ENCODE assay signal across 2 cellular contexts in the genomic region with DNA sequence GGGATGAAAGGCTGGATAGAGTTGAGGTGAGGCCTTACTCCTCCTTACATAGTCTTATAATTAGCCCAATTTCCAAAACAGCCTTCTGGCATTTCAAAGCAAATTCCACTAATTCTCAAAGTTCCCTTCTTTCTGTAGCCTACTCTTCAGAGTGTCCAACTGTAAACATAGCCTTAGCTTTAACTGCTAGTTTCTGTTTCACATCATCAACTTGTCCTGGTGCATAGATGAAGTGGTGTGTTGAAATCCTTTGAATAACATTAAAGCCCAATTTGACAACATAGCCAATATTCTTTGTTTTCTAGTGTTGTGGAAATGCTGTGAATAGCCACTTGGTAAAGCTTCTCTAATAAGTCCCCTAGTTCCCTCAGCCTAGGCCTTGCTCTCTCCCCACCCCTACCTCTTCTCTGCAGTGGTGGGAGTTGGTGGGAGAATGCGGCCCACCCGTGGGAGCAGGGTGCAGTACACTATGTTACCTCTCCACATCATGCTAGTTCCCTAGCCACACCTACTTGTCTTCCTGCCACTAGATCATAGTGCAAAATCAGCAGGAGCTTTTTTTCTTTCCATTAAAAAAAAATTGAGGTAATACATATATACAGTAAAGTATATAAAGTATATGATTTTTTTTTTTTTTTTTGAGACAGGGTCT.
TF ChIP-seq lines count a peak whose summit lies in the region.

No MANE protein-coding gene starts in this region.

TF ChIP-seq in IMR-90, 13 proteins besides CTCF, POLR2A, EP300 and RAD21 (continued from another document):
- TF ChIP-seq RFX5 (IDR thresholded peaks at IDR 0.05; ENCODE audit: low read depth, low read length), result no peak
- TF ChIP-seq SMC3 (IDR thresholded peaks at IDR 0.05; ENCODE audit: low read depth, low read length), result no peak
- no peak for TF ChIP-seq CHD1 (IDR thresholded peaks at IDR 0.05; ENCODE audit: low read depth, low read length)
- TF ChIP-seq, protein P1, sequence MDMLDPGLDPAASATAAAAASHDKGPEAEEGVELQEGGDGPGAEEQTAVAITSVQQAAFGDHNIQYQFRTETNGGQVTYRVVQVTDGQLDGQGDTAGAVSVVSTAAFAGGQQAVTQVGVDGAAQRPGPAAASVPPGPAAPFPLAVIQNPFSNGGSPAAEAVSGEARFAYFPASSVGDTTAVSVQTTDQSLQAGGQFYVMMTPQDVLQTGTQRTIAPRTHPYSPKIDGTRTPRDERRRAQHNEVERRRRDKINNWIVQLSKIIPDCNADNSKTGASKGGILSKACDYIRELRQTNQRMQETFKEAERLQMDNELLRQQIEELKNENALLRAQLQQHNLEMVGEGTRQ (IDR thresholded peaks at IDR 0.05; ENCODE audit: low read depth, low read length), result no peak
- TF ChIP-seq CEBPB (IDR thresholded peaks at IDR 0.05; ENCODE audit: low read depth, low read length), result no peak
- no peak for TF ChIP-seq BHLHE40 (IDR thresholded peaks at IDR 0.05; ENCODE audit: low read depth, low read length)
- TF ChIP-seq, protein P2, sequence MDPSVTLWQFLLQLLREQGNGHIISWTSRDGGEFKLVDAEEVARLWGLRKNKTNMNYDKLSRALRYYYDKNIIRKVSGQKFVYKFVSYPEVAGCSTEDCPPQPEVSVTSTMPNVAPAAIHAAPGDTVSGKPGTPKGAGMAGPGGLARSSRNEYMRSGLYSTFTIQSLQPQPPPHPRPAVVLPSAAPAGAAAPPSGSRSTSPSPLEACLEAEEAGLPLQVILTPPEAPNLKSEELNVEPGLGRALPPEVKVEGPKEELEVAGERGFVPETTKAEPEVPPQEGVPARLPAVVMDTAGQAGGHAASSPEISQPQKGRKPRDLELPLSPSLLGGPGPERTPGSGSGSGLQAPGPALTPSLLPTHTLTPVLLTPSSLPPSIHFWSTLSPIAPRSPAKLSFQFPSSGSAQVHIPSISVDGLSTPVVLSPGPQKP (IDR thresholded peaks at IDR 0.05; ENCODE audit: borderline replicate concordance, low read depth, low read length), result no peak
- no peak for TF ChIP-seq MAZ (IDR thresholded peaks at IDR 0.05; ENCODE audit: borderline replicate concordance, low read depth, low read length)
- TF ChIP-seq FOS (IDR thresholded peaks at IDR 0.05; ENCODE audit: low read depth, low read length), result no peak
- no peak for TF ChIP-seq RCOR1 (IDR thresholded peaks at IDR 0.05; ENCODE audit: insufficient replicate concordance, low read length)
- no peak for TF ChIP-seq MXI1 (IDR thresholded peaks at IDR 0.05; ENCODE audit: borderline replicate concordance, low read depth, low read length)

TF ChIP-seq in HepG2, 621 proteins besides CTCF, POLR2A, EP300 and RAD21 (continued from another document):
- TF ChIP-seq, protein P3, sequence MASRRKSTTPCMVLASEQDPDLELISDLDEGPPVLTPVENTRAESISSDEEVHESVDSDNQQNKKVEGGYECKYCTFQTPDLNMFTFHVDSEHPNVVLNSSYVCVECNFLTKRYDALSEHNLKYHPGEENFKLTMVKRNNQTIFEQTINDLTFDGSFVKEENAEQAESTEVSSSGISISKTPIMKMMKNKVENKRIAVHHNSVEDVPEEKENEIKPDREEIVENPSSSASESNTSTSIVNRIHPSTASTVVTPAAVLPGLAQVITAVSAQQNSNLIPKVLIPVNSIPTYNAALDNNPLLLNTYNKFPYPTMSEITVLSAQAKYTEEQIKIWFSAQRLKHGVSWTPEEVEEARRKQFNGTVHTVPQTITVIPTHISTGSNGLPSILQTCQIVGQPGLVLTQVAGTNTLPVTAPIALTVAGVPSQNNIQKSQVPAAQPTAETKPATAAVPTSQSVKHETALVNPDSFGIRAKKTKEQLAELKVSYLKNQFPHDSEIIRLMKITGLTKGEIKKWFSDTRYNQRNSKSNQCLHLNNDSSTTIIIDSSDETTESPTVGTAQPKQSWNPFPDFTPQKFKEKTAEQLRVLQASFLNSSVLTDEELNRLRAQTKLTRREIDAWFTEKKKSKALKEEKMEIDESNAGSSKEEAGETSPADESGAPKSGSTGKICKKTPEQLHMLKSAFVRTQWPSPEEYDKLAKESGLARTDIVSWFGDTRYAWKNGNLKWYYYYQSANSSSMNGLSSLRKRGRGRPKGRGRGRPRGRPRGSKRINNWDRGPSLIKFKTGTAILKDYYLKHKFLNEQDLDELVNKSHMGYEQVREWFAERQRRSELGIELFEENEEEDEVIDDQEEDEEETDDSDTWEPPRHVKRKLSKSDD (CRISPR knock-in tag; IDR thresholded peaks at IDR 0.05; ENCODE audit: low read depth), result no peak
- TF ChIP-seq MED1 (CRISPR knock-in tag; IDR thresholded peaks at IDR 0.05), result no peak
- TF ChIP-seq, protein P4, sequence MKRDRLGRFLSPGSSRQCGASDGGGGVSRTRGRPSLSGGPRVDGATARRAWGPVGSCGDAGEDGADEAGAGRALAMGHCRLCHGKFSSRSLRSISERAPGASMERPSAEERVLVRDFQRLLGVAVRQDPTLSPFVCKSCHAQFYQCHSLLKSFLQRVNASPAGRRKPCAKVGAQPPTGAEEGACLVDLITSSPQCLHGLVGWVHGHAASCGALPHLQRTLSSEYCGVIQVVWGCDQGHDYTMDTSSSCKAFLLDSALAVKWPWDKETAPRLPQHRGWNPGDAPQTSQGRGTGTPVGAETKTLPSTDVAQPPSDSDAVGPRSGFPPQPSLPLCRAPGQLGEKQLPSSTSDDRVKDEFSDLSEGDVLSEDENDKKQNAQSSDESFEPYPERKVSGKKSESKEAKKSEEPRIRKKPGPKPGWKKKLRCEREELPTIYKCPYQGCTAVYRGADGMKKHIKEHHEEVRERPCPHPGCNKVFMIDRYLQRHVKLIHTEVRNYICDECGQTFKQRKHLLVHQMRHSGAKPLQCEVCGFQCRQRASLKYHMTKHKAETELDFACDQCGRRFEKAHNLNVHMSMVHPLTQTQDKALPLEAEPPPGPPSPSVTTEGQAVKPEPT (CRISPR knock-in tag; IDR thresholded peaks at IDR 0.05; ENCODE audit: low read depth), result no peak
- TF ChIP-seq, protein P5, sequence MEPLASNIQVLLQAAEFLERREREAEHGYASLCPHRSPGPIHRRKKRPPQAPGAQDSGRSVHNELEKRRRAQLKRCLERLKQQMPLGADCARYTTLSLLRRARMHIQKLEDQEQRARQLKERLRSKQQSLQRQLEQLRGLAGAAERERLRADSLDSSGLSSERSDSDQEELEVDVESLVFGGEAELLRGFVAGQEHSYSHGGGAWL (CRISPR knock-in tag; IDR thresholded peaks at IDR 0.05), result no peak
- no peak for TF ChIP-seq PRMT3 (CRISPR knock-in tag; IDR thresholded peaks at IDR 0.05; ENCODE audit: borderline replicate concordance, low read depth)
- TF ChIP-seq, protein P1 (IDR thresholded peaks at IDR 0.05; ENCODE audit: low read depth, low read length), result no peak
- TF ChIP-seq, protein P1 (CRISPR knock-in tag; IDR thresholded peaks at IDR 0.05; ENCODE audit: borderline replicate concordance), result no peak
- no peak for TF ChIP-seq NR2F2 (IDR thresholded peaks at IDR 0.05; ENCODE audit: borderline replicate concordance, low read depth)
TF ChIP-seq in HepG2: peak in this region for 0.
